In the genomic region with DNA sequence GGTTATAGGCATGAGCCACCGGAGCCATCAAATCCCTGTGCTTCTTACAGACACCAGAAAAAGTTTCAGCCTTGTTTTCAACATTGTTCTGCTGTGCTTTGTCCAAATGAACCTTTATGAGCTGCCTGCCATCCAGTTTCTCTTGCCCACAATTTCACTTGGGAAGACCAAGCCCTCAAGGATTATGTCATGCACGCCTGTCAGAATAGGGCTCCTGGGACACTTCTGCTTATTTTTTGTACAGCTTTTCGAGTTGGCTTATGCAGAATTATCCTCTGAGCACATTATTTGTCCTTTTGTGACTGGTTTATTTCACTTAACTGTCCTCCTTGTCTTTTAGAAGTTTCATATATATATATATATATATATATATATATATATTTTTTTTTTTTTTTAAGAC, we compare ENCODE assay signal across 14 cellular contexts. TPM values are rescaled to one million over a fixed set of nuclear protein-coding genes. Genes with fewer than 3 reads are reported as not detected.
A peak's percentile ranks its signal among the peaks of the same experiment; 100 is the strongest.
DNase-seq lines count a peak whose midpoint lies in the region; ATAC-seq and TF ChIP-seq lines count a peak whose summit lies in the region.
"Had no signal": no experiment of that assay in that cellular context is flagged by ENCODE, and none has a peak within 500 bp of the region (broad histone marks: within the 10 kb centered on the region; RNA-seq: fewer than 3 reads in every experiment).

No MANE protein-coding gene starts in this region.

- no peak for ATAC-seq in activated CD8-positive, alpha-beta memory T cell treated with anti-CD3 and anti-CD28 coated beads, Interleukin-2, amount 10 ng/mL, durations not matched to agents 7 days and 5 days
- ATAC-seq in gastrocnemius medialis (peak in 1 of 2 donors; percentile 13), mucosa of descending colon (no peak), HG03175 (IDR thresholded peaks at IDR 0.05; ENCODE audit: unreplicated experiment) (no peak)
- no peak for ATAC-seq in stimulated activated memory B cell treated with anti-CD40 and anti-IgM and Interleukin-4, amounts not matched to agents 10 μg/mL and 1 μg/mL and 100 μg/mL, for 72 hours

- no peaks in the 10 kb centered on the region for H3K9me3 ChIP-seq in gastrocnemius medialis
- H3K9me3 ChIP-seq in mucosa of descending colon = no peaks in the 10 kb centered on the region
- H3K9me3 ChIP-seq: heart right ventricle had no signal

- no peak for TF ChIP-seq CTCF in fibroblast of the aortic adventitia (IDR thresholded peaks at IDR 0.05; ENCODE audit: insufficient read depth, low read length)
- no peak for TF ChIP-seq CTCF in gastrocnemius medialis (IDR thresholded peaks at IDR 0.05 in 4 of 5, conservative IDR thresholded peaks at IDR 0.05 in 1 of 5)
- TF ChIP-seq CTCF in mucosa of descending colon (IDR thresholded peaks at IDR 0.05) = no peak

- CTCF ChIA-PET in activated CD8-positive, alpha-beta memory T cell treated with anti-CD3 and anti-CD28 coated beads, Interleukin-2, amount 10 ng/mL, durations not matched to agents 7 days and 5 days (lab: Charles Lee) = interaction anchor here (0.9 to 1.2 kb wide), 2 partner anchors 245 to 261 kb away, joined by 3 read pairs; no protein-coding TSS in a partner anchor

- in situ Hi-C loops in gastrocnemius medialis (cut with MboI; ENCODE audit: low sequenced_read_pairs in 4 of 4) = no loop called here

- H3K27me3 Mint-ChIP-seq in activated CD8-positive, alpha-beta memory T cell treated with anti-CD3 and anti-CD28 coated beads, Interleukin-2, amount 10 ng/mL, durations not matched to agents 7 days and 5 days = no peaks in the 10 kb centered on the region
- no peaks in the 10 kb centered on the region for H3K27me3 Mint-ChIP-seq in stimulated activated memory B cell treated with anti-CD40 and anti-IgM and Interleukin-4, amounts not matched to agents 10 μg/mL and 1 μg/mL and 100 μg/mL, for 72 hours

- peak overlapping the region; percentile 5 to 54 (median 32) for H3K27ac ChIP-seq in gastrocnemius medialis

- no peak for TF ChIP-seq POLR2A in gastrocnemius medialis (IDR thresholded peaks at IDR 0.05)

- intact Hi-C loops in gastrocnemius medialis (cut with DNase I; ENCODE audit: low total_unique reads) = no loop called here
- intact Hi-C loops in mucosa of descending colon (cut with DNase I, micrococcal nuclease) = no loop called here

- H3K4me3 ChIP-seq in fibroblast of the aortic adventitia (ENCODE audit: low read depth, low read length) (no peak overlapping the region), gastrocnemius medialis (no peak overlapping the region), mucosa of descending colon (no peak overlapping the region)
- H3K4me3 ChIP-seq: heart right ventricle had no signal

- H3K27me3 ChIP-seq in gastrocnemius medialis = no peaks in the 10 kb centered on the region
- H3K27me3 ChIP-seq: heart right ventricle had no signal

- H3K36me3 ChIP-seq in gastrocnemius medialis (peaks cover 0 to 5% of the 10 kb centered on the region in 2 donors), mucosa of descending colon (ENCODE audit: low read depth) (no peaks in the 10 kb centered on the region)

- H3K4me1 ChIP-seq in gastrocnemius medialis (peaks cover 23 to 26% of the 10 kb centered on the region in 2 donors), mucosa of descending colon (ENCODE audit: low read depth) (peaks cover 18% of the 10 kb centered on the region)

- H3K36me3 Mint-ChIP-seq in activated CD8-positive, alpha-beta memory T cell treated with anti-CD3 and anti-CD28 coated beads, Interleukin-2, amount 10 ng/mL, durations not matched to agents 7 days and 5 days = peaks cover 27% of the 10 kb centered on the region
- peaks cover 21% of the 10 kb centered on the region for H3K36me3 Mint-ChIP-seq in stimulated activated memory B cell treated with anti-CD40 and anti-IgM and Interleukin-4, amounts not matched to agents 10 μg/mL and 1 μg/mL and 100 μg/mL, for 72 hours

- peak; percentile 19 for DNase-seq in activated CD8-positive, alpha-beta memory T cell treated with anti-CD3 and anti-CD28 coated beads, Interleukin-2, amount 10 ng/mL, durations not matched to agents 7 days and 5 days
- DNase-seq in activated CD8-positive, alpha-beta memory T cell treated with anti-CD3 and anti-CD28 coated beads for 24 hours = no peak
- DNase-seq in MV-4-11 (lab: John Stamatoyannopoulos, UW) (peak; percentile 70), fibroblast of the aortic adventitia (ENCODE audit: low read depth) (peak; percentile 43), gastrocnemius medialis (no peak), mucosa of descending colon (no peak)
- DNase-seq: cortex of kidney, GDM1, heart right ventricle, kidney, NCI-H2081 treated with DMSO at 0.1 percent for 48 hours, NCI-H69 had no signal

- H3K27ac Mint-ChIP-seq in activated CD8-positive, alpha-beta memory T cell treated with anti-CD3 and anti-CD28 coated beads, Interleukin-2, amount 10 ng/mL, durations not matched to agents 7 days and 5 days = peak overlapping the region; percentile 11
- H3K27ac Mint-ChIP-seq in stimulated activated memory B cell treated with anti-CD40 and anti-IgM and Interleukin-4, amounts not matched to agents 10 μg/mL and 1 μg/mL and 100 μg/mL, for 72 hours = no peak overlapping the region

- H3K4me3 Mint-ChIP-seq in activated CD8-positive, alpha-beta memory T cell treated with anti-CD3 and anti-CD28 coated beads, Interleukin-2, amount 10 ng/mL, durations not matched to agents 7 days and 5 days = no peak overlapping the region
- no peak overlapping the region for H3K4me3 Mint-ChIP-seq in stimulated activated memory B cell treated with anti-CD40 and anti-IgM and Interleukin-4, amounts not matched to agents 10 μg/mL and 1 μg/mL and 100 μg/mL, for 72 hours

- H3K9me3 Mint-ChIP-seq in activated CD8-positive, alpha-beta memory T cell treated with anti-CD3 and anti-CD28 coated beads, Interleukin-2, amount 10 ng/mL, durations not matched to agents 7 days and 5 days (ENCODE audit: low read depth) = no peaks in the 10 kb centered on the region
- H3K9me3 Mint-ChIP-seq in stimulated activated memory B cell treated with anti-CD40 and anti-IgM and Interleukin-4, amounts not matched to agents 10 μg/mL and 1 μg/mL and 100 μg/mL, for 72 hours = no peaks in the 10 kb centered on the region

- peaks cover 61% of the 10 kb centered on the region for H3K4me1 Mint-ChIP-seq in activated CD8-positive, alpha-beta memory T cell treated with anti-CD3 and anti-CD28 coated beads, Interleukin-2, amount 10 ng/mL, durations not matched to agents 7 days and 5 days
- H3K4me1 Mint-ChIP-seq in stimulated activated memory B cell treated with anti-CD40 and anti-IgM and Interleukin-4, amounts not matched to agents 10 μg/mL and 1 μg/mL and 100 μg/mL, for 72 hours = peaks cover 50% of the 10 kb centered on the region

RNA-seq across cellular contexts. Expression of a gene that starts 16.2 kb away (rescaled TPM):
- 10 to 100 TPM; 75.4 to 90.4 TPM for total RNA-seq in activated CD8-positive, alpha-beta memory T cell treated with anti-CD3 and anti-CD28 coated beads, Interleukin-2, amount 10 ng/mL, durations not matched to agents 7 days and 5 days
- total RNA-seq in fibroblast of the aortic adventitia (ENCODE audit: low replicate concordance) = 22.7 and 27.7 TPM in 2 replicates
- 10 to 100 TPM; 28.7 to 38.8 (median 32.1) TPM for total RNA-seq in gastrocnemius medialis
- total RNA-seq in mucosa of descending colon = 10 to 100 TPM; 82.0 to 89.0 (median 86.7) TPM

Comparison
In these comparisons a context has a peak if more than half of its experiments do, and no peak if none do; other contexts are left out.
1. DNase-seq: peak in activated CD8-positive, alpha-beta memory T cell treated with anti-CD3 and anti-CD28 coated beads, Interleukin-2, amount 10 ng/mL, durations not matched to agents 7 days and 5 days (single experiment), MV-4-11 (single experiment) and fibroblast of the aortic adventitia (single experiment); none in activated CD8-positive, alpha-beta memory T cell treated with anti-CD3 and anti-CD28 coated beads for 24 hours (single experiment), gastrocnemius medialis (0 of 2) and mucosa of descending colon (0 of 3).